ENCODE assay signal across 13 cellular contexts in genomic region chr6:127939442-127940066, GRCh38. TPM values are rescaled to one million over a fixed set of nuclear protein-coding genes. Genes with fewer than 3 reads are reported as not detected.
A peak's percentile ranks its signal among the peaks of the same experiment; 100 is the strongest.
DNase-seq lines count a peak whose midpoint lies in the region; ATAC-seq, FAIRE-seq and TF ChIP-seq lines count a peak whose summit lies in the region.
"Had no signal": no experiment of that assay in that cellular context is flagged by ENCODE, and none has a peak within 500 bp of the region (broad histone marks: within the 10 kb centered on the region; RNA-seq: fewer than 3 reads in every experiment).

No MANE protein-coding gene starts in this region.

- no peaks in the 10 kb centered on the region for H3K9me2 ChIP-seq in hepatocyte (replicated peaks; ENCODE audit: insufficient read depth)

- peaks cover 12% of the 10 kb centered on the region for H3K4me1 ChIP-seq in HepG2 (ENCODE audit: insufficient read depth, low read length)
- no peaks in the 10 kb centered on the region for H3K4me1 ChIP-seq in right lobe of liver
- no peaks in the 10 kb centered on the region for H3K4me1 ChIP-seq in hepatocyte (ENCODE audit: insufficient read depth)
- no peaks in the 10 kb centered on the region for H3K4me1 ChIP-seq in urinary bladder (ENCODE audit: insufficient read depth)
- peaks cover 0 to 9% (median 0%) of the 10 kb centered on the region in 4 donors for H3K4me1 ChIP-seq in tibial artery
- H3K4me1 ChIP-seq: HAP-1 had no signal

- TF ChIP-seq EP300 in HepG2 (IDR thresholded peaks at IDR 0.05; ENCODE audit: low read depth in 2 of 2, low read length in 2 of 2) (no peak), HepG2 (CRISPR knock-in tag; IDR thresholded peaks at IDR 0.05; ENCODE audit: borderline replicate concordance) (no peak)

- TF ChIP-seq RAD21 in HepG2 (CRISPR knock-in tag; IDR thresholded peaks at IDR 0.05): no peak

- H3K4me1 Mint-ChIP-seq in activated naive CD8-positive, alpha-beta T cell treated with anti-CD3 and anti-CD28 coated beads, Interleukin-2, amount 50 U/mL, for 24 hours: peaks cover 55% of the 10 kb centered on the region
- H3K4me1 Mint-ChIP-seq: naive B cell had no signal

- H3K27me3 ChIP-seq in HepG2 (ENCODE audit: control insufficient read depth in 1 of 2, insufficient read depth in 2 of 2, low read length in 2 of 2) (no peaks in the 10 kb centered on the region; a peak in 1 of 5 replicates), right lobe of liver (no peaks in the 10 kb centered on the region), hepatocyte (no peaks in the 10 kb centered on the region), tibial artery (no peaks in the 10 kb centered on the region)

- FAIRE-seq in HepG2 (lab: Jason Lieb, UNC): peak; percentile 56

- H3K9me3 ChIP-seq in HepG2 (ENCODE audit: low read length): no peaks in the 10 kb centered on the region
- no peaks in the 10 kb centered on the region for H3K9me3 ChIP-seq in right lobe of liver
- H3K9me3 ChIP-seq in hepatocyte (ENCODE audit: low read depth): no peaks in the 10 kb centered on the region
- H3K9me3 ChIP-seq in tibial artery: no peaks in the 10 kb centered on the region
- H3K9me3 ChIP-seq: HAP-1 had no signal

- peak overlapping the region; percentile 12 for H3K4me3 Mint-ChIP-seq in activated naive CD8-positive, alpha-beta T cell treated with anti-CD3 and anti-CD28 coated beads, Interleukin-2, amount 50 U/mL, for 24 hours
- H3K4me3 Mint-ChIP-seq: naive B cell had no signal

- WGBS in HepG2 (ENCODE audit: low lambda C conversion rate): 5% methylated on average over 3 of the region's 3 CpGs
- WGBS in right lobe of liver (ENCODE audit: insufficient coverage, low coverage, low lambda C conversion rate, missing lambda C conversion rate): 41% methylated on average over 3 of the region's 3 CpGs
- 39% methylated on average over 3 of the region's 3 CpGs for WGBS in hepatocyte (ENCODE audit: low lambda C conversion rate, missing lambda C conversion rate)
- WGBS in urinary bladder: 48% methylated on average over 3 of the region's 3 CpGs

- ATAC-seq in HepG2: no peak
- ATAC-seq in right lobe of liver: no peak
- ATAC-seq in activated naive CD8-positive, alpha-beta T cell treated with anti-CD3 and anti-CD28 coated beads, Interleukin-2, amount 50 U/mL, for 24 hours: no peak
- no peak for ATAC-seq in HG03139 (IDR thresholded peaks at IDR 0.05; ENCODE audit: unreplicated experiment)
- ATAC-seq: Panc1 had no signal

- BruUV-seq in HepG2 (replicated peaks; lab: Mats Ljungman, UMichigan): no TSS peak

- in situ Hi-C loops in HepG2 (cut with HindIII; ENCODE audit: extremely low pct_ligation_motif_present, low pct_unique_long_range_greater_than_20kb): no loop called here

- H3K4me3 ChIP-seq in HepG2 (replicated peaks in 1 of 3; ENCODE audit: insufficient read depth in 1 of 3, low read depth in 2 of 3, low read length in 3 of 3) (no peak overlapping the region), right lobe of liver (no peak overlapping the region), hepatocyte (no peak overlapping the region), urinary bladder (ENCODE audit: low read depth, low read length) (no peak overlapping the region), tibial artery (no peak overlapping the region)
- H3K4me3 ChIP-seq: HAP-1 had no signal

- H3K4me2 ChIP-seq in HepG2 (ENCODE audit: low read depth, low read length) (0 out of 2 replicates have a peak overlapping the region, but pooled peaks have one; percentile 8), hepatocyte (no peak overlapping the region)

- H3K79me2 ChIP-seq in HepG2 (ENCODE audit: insufficient read depth, low read length) (no peaks in the 10 kb centered on the region), hepatocyte (no peaks in the 10 kb centered on the region)

- H4K20me1 ChIP-seq in HepG2 (ENCODE audit: insufficient read depth, low read length) (no peaks in the 10 kb centered on the region), hepatocyte (ENCODE audit: insufficient read depth, poor library complexity, severe bottlenecking) (no peaks in the 10 kb centered on the region)

- TF ChIP-seq POLR2A in HepG2 (IDR thresholded peaks at IDR 0.05; ENCODE audit: insufficient read depth in 1 of 2, low read depth in 2 of 2, low read length in 2 of 2) (no peak), right lobe of liver (IDR thresholded peaks at IDR 0.05) (no peak)

- CTCF ChIA-PET in HepG2 (lab: Yijun Ruan, JAX; ENCODE audit: low intra/inter-chr PET ratio, low total read pairs): no interaction called here

- H2AFZ ChIP-seq in HepG2 (ENCODE audit: low read length) (no peak overlapping the region), hepatocyte (peak overlapping the region; percentile 20)

- H3K27me3 Mint-ChIP-seq in activated naive CD8-positive, alpha-beta T cell treated with anti-CD3 and anti-CD28 coated beads, Interleukin-2, amount 50 U/mL, for 24 hours: no peaks in the 10 kb centered on the region
- H3K27me3 Mint-ChIP-seq: naive B cell had no signal

- no peak for DNase-seq in HepG2 (ENCODE audit: low spot score)
- no peak for DNase-seq in right lobe of liver
- no peak for DNase-seq in activated naive CD8-positive, alpha-beta T cell treated with anti-CD3 and anti-CD28 coated beads, Interleukin-2, amount 50 U/mL, for 24 hours
- no peak for DNase-seq in hepatocyte (ENCODE audit: low spot score)
- DNase-seq in posterior vena cava (ENCODE audit: low spot score): no peak
- DNase-seq in tibial artery: no peak
- DNase-seq: activated CD8-positive, alpha-beta memory T cell treated with anti-CD3 and anti-CD28 coated beads, Interleukin-2, amount 50 U/mL, for 4 hours; naive B cell had no signal

- no peak overlapping the region for H3K27ac ChIP-seq in HepG2 (ENCODE audit: extremely low read length, insufficient read depth, low read length)
- H3K27ac ChIP-seq in right lobe of liver: no peak overlapping the region
- H3K27ac ChIP-seq in hepatocyte: peak overlapping the region; percentile 52
- H3K27ac ChIP-seq in urinary bladder (ENCODE audit: low read depth): peak overlapping the region; percentile 38
- no peak overlapping the region for H3K27ac ChIP-seq in tibial artery
- H3K27ac ChIP-seq: C4-2B had no signal

- H3K36me3 ChIP-seq in HepG2 (replicated peaks in 1 of 2; ENCODE audit: control insufficient read depth in 1 of 2, insufficient read depth in 2 of 2, low read length in 2 of 2) (no peaks in the 10 kb centered on the region), right lobe of liver (no peaks in the 10 kb centered on the region), hepatocyte (replicated peaks; ENCODE audit: insufficient read depth, low read depth) (no peaks in the 10 kb centered on the region), urinary bladder (ENCODE audit: insufficient read depth) (no peaks in the 10 kb centered on the region), tibial artery (no peaks in the 10 kb centered on the region)
- H3K36me3 ChIP-seq: HAP-1 had no signal

- H3K9ac ChIP-seq in HepG2 (ENCODE audit: insufficient read depth, low read depth, low read length): no peak overlapping the region

- TF ChIP-seq CTCF in HepG2 (CRISPR knock-in tag; IDR thresholded peaks at IDR 0.05): no peak
- no peak for TF ChIP-seq CTCF in right lobe of liver (IDR thresholded peaks at IDR 0.05)
- TF ChIP-seq CTCF in hepatocyte (IDR thresholded peaks at IDR 0.05; ENCODE audit: poor library complexity): no peak
- TF ChIP-seq CTCF in tibial artery (IDR thresholded peaks at IDR 0.05): no peak

- intact Hi-C loops in HepG2 (cut with micrococcal nuclease; ENCODE audit: unreplicated experiment) (no loop called here), right lobe of liver (cut with DNase I) (no loop called here), posterior vena cava (cut with DNase I) (no loop called here), tibial artery (cut with DNase I; ENCODE audit: low total_unique reads) (no loop called here)

- POLR2A ChIA-PET in HepG2 (lab: Yijun Ruan, JAX): no interaction called here

- peak overlapping the region; percentile 71 for H3K27ac Mint-ChIP-seq in activated naive CD8-positive, alpha-beta T cell treated with anti-CD3 and anti-CD28 coated beads, Interleukin-2, amount 50 U/mL, for 24 hours
- H3K27ac Mint-ChIP-seq: naive B cell had no signal

- H3K9me3 Mint-ChIP-seq in activated naive CD8-positive, alpha-beta T cell treated with anti-CD3 and anti-CD28 coated beads, Interleukin-2, amount 50 U/mL, for 24 hours: no peaks in the 10 kb centered on the region

- peaks cover 2% of the 10 kb centered on the region for H3K36me3 Mint-ChIP-seq in activated naive CD8-positive, alpha-beta T cell treated with anti-CD3 and anti-CD28 coated beads, Interleukin-2, amount 50 U/mL, for 24 hours (ENCODE audit: low read depth)
- H3K36me3 Mint-ChIP-seq: naive B cell had no signal

TF ChIP-seq in HepG2, 621 proteins besides CTCF, POLR2A, EP300 and RAD21 (continues in another document):
- no peak for TF ChIP-seq ZNF44 (CRISPR knock-in tag; IDR thresholded peaks at IDR 0.05)
- TF ChIP-seq NFE2L2 (IDR thresholded peaks at IDR 0.05; ENCODE audit: low read length): peak; percentile 64; the same call in 1 of the 2 replicates
- TF ChIP-seq CEBPG (CRISPR knock-in tag; IDR thresholded peaks at IDR 0.05): no peak

RNA-seq across cellular contexts. Expression of gene THEMIS, which starts 38.7 kb away (rescaled TPM):
- total RNA-seq in HepG2 (2016; rRNA removed; fragmentation: Illumina TruSeq; extraction: Trizol) (not detected in 2 replicates), right lobe of liver (under 1 TPM in 5 of 6 experiments, not detected in 1; 0.09 to 0.61 (median 0.17) TPM), hepatocyte (not detected in 2 replicates), urinary bladder (0.26 TPM), posterior vena cava (under 1 TPM; 0.37 to 0.52 TPM)
- total RNA-seq in HepG2 (2016; cell fraction: cytosol; rRNA removed; fragmentation: Illumina TruSeq; extraction: Trizol; ENCODE audit: low read depth): not detected in 2 replicates
- total RNA-seq in HepG2 (2016; cell fraction: insoluble cytoplasmic fraction; rRNA removed; fragmentation: Illumina TruSeq; extraction: Trizol): not detected in 2 replicates
- total RNA-seq in HepG2 (2016; cell fraction: membrane; rRNA removed; fragmentation: Illumina TruSeq; extraction: Trizol): not detected in 2 replicates
- not detected in 2 replicates for total RNA-seq in HepG2 (2016; cell fraction: nucleus; rRNA removed; fragmentation: Illumina TruSeq; extraction: Trizol)
- polyA plus RNA-seq in HepG2 (2011; rRNA removed) (not detected in 2 replicates), hepatocyte (not detected in 2 replicates), urinary bladder (0.15 TPM)
- not detected in 2 replicates for polyA plus RNA-seq in HepG2 (2011; cell fraction: cytosol; rRNA removed)
- polyA plus RNA-seq in HepG2 (2011; cell fraction: nucleus; rRNA removed): not detected in 2 replicates
- not detected in 2 replicates for polyA plus RNA-seq in HepG2 (2012)
- not detected in 2 replicates for polyA plus RNA-seq in HepG2 (2016; cell fraction: cytosol; fragmentation: Illumina TruSeq; extraction: Trizol; ENCODE audit: low read depth)
- polyA plus RNA-seq in HepG2 (2016; cell fraction: insoluble cytoplasmic fraction; fragmentation: Illumina TruSeq; extraction: Trizol; ENCODE audit: low read depth): not detected in 2 replicates
- polyA plus RNA-seq in HepG2 (2016; cell fraction: membrane; fragmentation: Illumina TruSeq; extraction: Trizol; ENCODE audit: low read depth): not detected in 2 replicates
- not detected in 2 replicates for polyA plus RNA-seq in HepG2 (2016; cell fraction: nucleus; fragmentation: Illumina TruSeq; extraction: Trizol; ENCODE audit: insufficient read depth, low read depth)
- polyA minus RNA-seq in HepG2 (2011; rRNA and poly(A)+ RNA removed; ENCODE audit: low replicate concordance): not detected in 2 replicates
- not detected in 2 replicates for polyA minus RNA-seq in HepG2 (2011; cell fraction: cytosol; rRNA and poly(A)+ RNA removed)
- polyA minus RNA-seq in HepG2 (2011; cell fraction: nucleus; rRNA and poly(A)+ RNA removed): not detected in 2 replicates

Comparison
In these comparisons a context has a peak if more than half of its experiments do, and no peak if none do; other contexts are left out.
1. H3K27ac ChIP-seq: peak in hepatocyte (single experiment) and urinary bladder (single experiment); none in HepG2 (single experiment), right lobe of liver (0 of 3) and tibial artery (0 of 2).